ENCODE assay signal across 8 cellular contexts in genomic region chr1:248905662-248905948, GRCh38. TPM values are rescaled to one million over a fixed set of nuclear protein-coding genes. Genes with fewer than 3 reads are reported as not detected.
DNase-seq lines count a peak whose midpoint lies in the region; ATAC-seq and TF ChIP-seq lines count a peak whose summit lies in the region.

No MANE protein-coding gene starts in this region.

- peaks cover 0 to 17% of the 10 kb centered on the region in 2 donors for H3K4me1 ChIP-seq in thoracic aorta (ENCODE audit: control insufficient read depth in 1 of 2, low read depth in 2 of 2)

- CTCF ChIA-PET in activated CD4-positive, alpha-beta T cell treated with anti-CD3 and anti-CD28 coated beads for 36 hours (lab: Charles Lee), result interaction anchor here (0.9 to 1.5 kb wide), 2 partner anchors 20 to 32 kb away, joined by 3 to 4 read pairs; no protein-coding TSS in a partner anchor

- H3K4me3 ChIP-seq in thoracic aorta, result peak overlapping the region; percentile 89

- peaks cover 8% of the 10 kb centered on the region for H3K4me1 Mint-ChIP-seq in activated CD4-positive, alpha-beta T cell treated with anti-CD3 and anti-CD28 coated beads for 36 hours
- H3K4me1 Mint-ChIP-seq in activated naive CD8-positive, alpha-beta T cell treated with anti-CD3 and anti-CD28 coated beads, Interleukin-2, amount 10 ng/mL, durations not matched to agents 7 days and 5 days, result peaks cover 8% of the 10 kb centered on the region

- H3K36me3 Mint-ChIP-seq in activated CD4-positive, alpha-beta T cell treated with anti-CD3 and anti-CD28 coated beads for 36 hours (ENCODE audit: low read depth), result no peaks in the 10 kb centered on the region
- peaks cover 6% of the 10 kb centered on the region for H3K36me3 Mint-ChIP-seq in activated naive CD8-positive, alpha-beta T cell treated with anti-CD3 and anti-CD28 coated beads, Interleukin-2, amount 10 ng/mL, durations not matched to agents 7 days and 5 days

- H3K36me3 ChIP-seq in thoracic aorta, result no peaks in the 10 kb centered on the region

- POLR2A ChIA-PET in activated CD4-positive, alpha-beta T cell treated with anti-CD3 and anti-CD28 coated beads for 36 hours (lab: Charles Lee), result no interaction called here
- POLR2A ChIA-PET in activated naive CD8-positive, alpha-beta T cell treated with anti-CD3 and anti-CD28 coated beads, Interleukin-2, amount 10 ng/mL, durations not matched to agents 7 days and 5 days (lab: Charles Lee), result interaction anchor here (0.5 to 1.5 kb wide), 4 partner anchors 33 to 67 kb away, joined by 4 to 7 read pairs (median 4); partner anchors contain the start of genes ZNF672 and ZNF692

- H3K27ac Mint-ChIP-seq in activated CD4-positive, alpha-beta T cell treated with anti-CD3 and anti-CD28 coated beads for 36 hours, result peak overlapping the region; percentile 98
- peak overlapping the region; percentile 89 for H3K27ac Mint-ChIP-seq in activated naive CD8-positive, alpha-beta T cell treated with anti-CD3 and anti-CD28 coated beads, Interleukin-2, amount 10 ng/mL, durations not matched to agents 7 days and 5 days

- peak overlapping the region; percentile 98 for H3K27ac ChIP-seq in layer of hippocampus (ENCODE audit: low read depth, low read length)
- H3K27ac ChIP-seq in thoracic aorta, result peak overlapping the region; percentile 88 to 92

- H3K27me3 Mint-ChIP-seq in activated CD4-positive, alpha-beta T cell treated with anti-CD3 and anti-CD28 coated beads for 36 hours, result peaks cover 2% of the 10 kb centered on the region
- H3K27me3 Mint-ChIP-seq in activated naive CD8-positive, alpha-beta T cell treated with anti-CD3 and anti-CD28 coated beads, Interleukin-2, amount 10 ng/mL, durations not matched to agents 7 days and 5 days, result peaks cover 4% of the 10 kb centered on the region

- peak overlapping the region; percentile 79 for H3K4me3 Mint-ChIP-seq in activated CD4-positive, alpha-beta T cell treated with anti-CD3 and anti-CD28 coated beads for 36 hours
- peak overlapping the region; percentile 93 for H3K4me3 Mint-ChIP-seq in activated naive CD8-positive, alpha-beta T cell treated with anti-CD3 and anti-CD28 coated beads, Interleukin-2, amount 10 ng/mL, durations not matched to agents 7 days and 5 days

- no peaks in the 10 kb centered on the region for H3K9me3 Mint-ChIP-seq in activated CD4-positive, alpha-beta T cell treated with anti-CD3 and anti-CD28 coated beads for 36 hours (ENCODE audit: low read depth)
- H3K9me3 Mint-ChIP-seq in activated naive CD8-positive, alpha-beta T cell treated with anti-CD3 and anti-CD28 coated beads, Interleukin-2, amount 10 ng/mL, durations not matched to agents 7 days and 5 days, result no peaks in the 10 kb centered on the region

- H3K9me3 ChIP-seq in thoracic aorta, result no peaks in the 10 kb centered on the region

- no peak for TF ChIP-seq CTCF in thoracic aorta (IDR thresholded peaks at IDR 0.05)

- intact Hi-C loops in activated CD4-positive, alpha-beta T cell treated with anti-CD3 and anti-CD28 coated beads for 36 hours (cut with DNase I, micrococcal nuclease), result no loop called here

- DNase-seq in activated CD4-positive, alpha-beta T cell treated with anti-CD3 and anti-CD28 coated beads for 36 hours, result no peak
- no peak for DNase-seq in activated CD4-positive, alpha-beta T cell treated with anti-CD3 and anti-CD28 coated beads for 1 hour
- DNase-seq in activated naive CD8-positive, alpha-beta T cell treated with anti-CD3 and anti-CD28 coated beads, Interleukin-2, amount 10 ng/mL, durations not matched to agents 7 days and 5 days, result no peak
- no peak for DNase-seq in thoracic aorta (ENCODE audit: low spot score)
- no peak for DNase-seq in effector CD8-positive, alpha-beta T cell (lab: John Stamatoyannopoulos, UW)
- no peak for DNase-seq in NCI-H524 treated with DMSO at 0.1 percent for 48 hours (lab: John Stamatoyannopoulos, UW)
- no peak for DNase-seq in stimulated activated CD4-positive, alpha-beta T cell treated with anti-CD3 and anti-CD28 coated beads, Interleukin-4, amount 100 ng/mL, for 24 hours

- no peak for ATAC-seq in activated CD4-positive, alpha-beta T cell treated with anti-CD3 and anti-CD28 coated beads for 36 hours
- no peak for ATAC-seq in activated naive CD8-positive, alpha-beta T cell treated with anti-CD3 and anti-CD28 coated beads, Interleukin-2, amount 10 ng/mL, durations not matched to agents 7 days and 5 days (ENCODE audit: low read depth)
- no peak for ATAC-seq in thoracic aorta (ENCODE audit: insufficient number of reproducible peaks, low FRiP score, low read depth)

- no peaks in the 10 kb centered on the region for H3K27me3 ChIP-seq in layer of hippocampus (ENCODE audit: control insufficient read depth, insufficient read depth, low read length)
- H3K27me3 ChIP-seq in thoracic aorta (replicated peaks; ENCODE audit: insufficient read depth), result no peaks in the 10 kb centered on the region

RNA-seq across cellular contexts. Expression of gene PGBD2, which starts 0.4 kb away (rescaled TPM):
- 1 to 10 TPM; 2.3 to 2.9 TPM for total RNA-seq in activated CD4-positive, alpha-beta T cell treated with anti-CD3 and anti-CD28 coated beads for 36 hours
- 10 to 100 TPM in 1 of 2 experiments, 1 to 10 TPM in 1; 9.6 to 10.1 TPM for total RNA-seq in activated naive CD8-positive, alpha-beta T cell treated with anti-CD3 and anti-CD28 coated beads, Interleukin-2, amount 10 ng/mL, durations not matched to agents 7 days and 5 days
- 1 to 10 TPM; 6.5 to 7.1 TPM for total RNA-seq in thoracic aorta

RNA-seq across cellular contexts. Expression of gene ZNF692, which starts 46.7 kb away (rescaled TPM):
- 10 to 100 TPM; 75.9 to 92.3 TPM for total RNA-seq in activated CD4-positive, alpha-beta T cell treated with anti-CD3 and anti-CD28 coated beads for 36 hours
- 10 to 100 TPM; 58.6 to 70.2 TPM for total RNA-seq in activated naive CD8-positive, alpha-beta T cell treated with anti-CD3 and anti-CD28 coated beads, Interleukin-2, amount 10 ng/mL, durations not matched to agents 7 days and 5 days
- 10 to 100 TPM; 21.1 to 35.3 TPM for total RNA-seq in thoracic aorta
